ENCODE assay signal across 9 cellular contexts in the genomic region with DNA sequence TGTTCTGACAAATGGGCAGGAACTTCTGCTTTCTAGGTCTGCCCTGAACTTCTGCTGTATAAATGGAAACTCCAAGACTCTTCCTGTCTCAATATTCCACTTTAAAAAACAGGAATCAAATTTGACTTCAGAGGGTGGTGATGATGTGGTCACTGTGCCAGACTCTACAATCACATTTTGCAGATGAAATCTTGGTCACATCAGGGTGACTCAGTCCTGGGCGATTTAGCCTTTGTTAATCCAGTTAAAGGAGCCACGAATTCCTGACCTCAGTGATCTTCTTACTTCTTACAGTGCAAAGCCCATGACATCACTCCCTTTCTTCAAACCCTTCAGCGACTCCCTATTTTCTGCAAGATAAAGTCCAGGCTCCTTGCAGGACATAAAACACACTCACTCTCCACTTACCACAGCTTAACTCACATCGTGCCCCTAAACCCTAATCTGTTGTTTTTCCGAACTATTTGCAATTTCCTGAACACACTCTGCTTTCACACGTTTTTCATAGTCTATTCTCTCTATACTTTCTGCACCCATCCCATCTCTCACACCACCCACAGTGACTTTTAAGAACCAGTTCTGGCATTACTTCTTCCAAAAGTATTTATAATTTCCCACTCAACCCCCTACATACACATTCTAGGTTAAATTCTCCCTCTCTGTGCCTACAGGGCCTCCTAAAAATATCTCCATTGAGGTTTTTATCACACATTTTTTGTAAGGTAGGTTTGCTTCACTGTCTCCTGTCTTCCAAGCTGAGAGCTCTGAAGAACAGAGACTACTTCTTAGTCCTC. TPM values are rescaled to one million over a fixed set of nuclear protein-coding genes. Genes with fewer than 3 reads are reported as not detected.
DNase-seq lines count a peak whose midpoint lies in the region; ATAC-seq, FAIRE-seq and TF ChIP-seq lines count a peak whose summit lies in the region.
"Had no signal": no experiment of that assay in that cellular context is flagged by ENCODE, and none has a peak within 500 bp of the region (broad histone marks: within the 10 kb centered on the region; RNA-seq: fewer than 3 reads in every experiment).

No MANE protein-coding gene starts in this region.

- no peaks in the 10 kb centered on the region for H3K9me3 ChIP-seq in PC-9 (ENCODE audit: insufficient read depth, low read depth)
- no peaks in the 10 kb centered on the region for H3K9me3 ChIP-seq in endothelial cell of umbilical vein (replicated peaks; ENCODE audit: control insufficient read depth, insufficient read depth, low read length)
- H3K9me3 ChIP-seq in muscle layer of duodenum (ENCODE audit: control insufficient read depth in 1 of 2, low read length in 2 of 2): no peaks in the 10 kb centered on the region
- H3K9me3 ChIP-seq in small intestine (ENCODE audit: control insufficient read depth, low read depth): no peaks in the 10 kb centered on the region

- DNase-seq in AG08396 (ENCODE audit: low spot score): peak; percentile 58
- DNase-seq in PC-9: peak; percentile 60 to 66
- peak; percentile 99 for DNase-seq in endothelial cell of umbilical vein (ENCODE audit: low read depth, low spot score)
- no peak for DNase-seq in C1 segment of cervical spinal cord (lab: John Stamatoyannopoulos, UW)
- DNase-seq in small intestine: no peak
- no peak for DNase-seq in immature natural killer cell

- intact Hi-C loops in PC-9 (cut with micrococcal nuclease; ENCODE audit: unreplicated experiment) (loop anchor here (1.0 kb wide), 1 partner anchor 67 kb away; no protein-coding TSS in a partner anchor), endothelial cell of umbilical vein (cut with micrococcal nuclease) (loop anchor here (1.0 kb wide), 5 partner anchors 9 to 154 kb away; no protein-coding TSS in a partner anchor)

- 44 to 65% (median 58%) methylated on average over 6 of the region's 6 CpGs for WGBS in small intestine, 3 donors

- no TSS peak for BruUV-seq in PC-9 (replicated peaks; lab: Mats Ljungman, UMichigan)
- TSS peak; percentile 73 for BruUV-seq in endothelial cell of umbilical vein (replicated peaks; lab: Mats Ljungman, UMichigan)

- TF ChIP-seq CTCF in PC-9 (conservative IDR thresholded peaks at IDR 0.05) (no peak), endothelial cell of umbilical vein (IDR thresholded peaks at IDR 0.05; ENCODE audit: extremely low read depth in 1 of 2, insufficient read depth in 1 of 2, low read depth in 1 of 2, low read length in 2 of 2) (no peak)

- no peaks in the 10 kb centered on the region for H3K4me1 Mint-ChIP-seq in immature natural killer cell

- peaks cover 0 to 13% (median 6%) of the 10 kb centered on the region in 6 donors for H3K9me3 Mint-ChIP-seq in immature natural killer cell

- no peak for ATAC-seq in activated CD4-positive, CD25-positive, alpha-beta regulatory T cell treated with anti-CD3 and anti-CD28 coated beads, Interleukin-2, amount 50 U/mL, for 24 hours

- H3K4me3 ChIP-seq in PC-9: no peak overlapping the region
- peak overlapping the region in 1 of 3 experiments; percentile 16 for H3K4me3 ChIP-seq in endothelial cell of umbilical vein (replicated peaks in 1 of 3; ENCODE audit: insufficient read depth in 1 of 3, low read depth in 1 of 3, low read length in 3 of 3)
- no peak overlapping the region for H3K4me3 ChIP-seq in muscle layer of duodenum (ENCODE audit: low read depth in 1 of 2, low read length in 2 of 2)
- no peak overlapping the region for H3K4me3 ChIP-seq in small intestine (ENCODE audit: low read depth in 1 of 2, low read length in 2 of 2)
- H3K4me3 ChIP-seq: SK-N-MC had no signal

- peak overlapping the region; percentile 72 for H3K9ac ChIP-seq in endothelial cell of umbilical vein (replicated peaks; ENCODE audit: extremely low read depth, insufficient read depth, low read length)

- H3K79me2 ChIP-seq in PC-9 (ENCODE audit: low read depth) (no peaks in the 10 kb centered on the region), endothelial cell of umbilical vein (ENCODE audit: control insufficient read depth, insufficient read depth, low read length) (peaks cover 84% of the 10 kb centered on the region)

- no peaks in the 10 kb centered on the region for H3K36me3 Mint-ChIP-seq in immature natural killer cell

- no peaks in the 10 kb centered on the region for H3F3A ChIP-seq in PC-9 (ENCODE audit: insufficient read depth, low read depth)

- POLR2A ChIA-PET in PC-9 (lab: Charles Lee; ENCODE audit: unreplicated experiment): no interaction called here
- POLR2A ChIA-PET in endothelial cell of umbilical vein (lab: Charles Lee): interaction anchor here (1.5 kb wide), 1 partner anchor 9 kb away, joined by 3 read pairs; no protein-coding TSS in a partner anchor

- no peaks in the 10 kb centered on the region for H3K9me2 ChIP-seq in PC-9 (ENCODE audit: insufficient read depth)

- H4K20me1 ChIP-seq in PC-9 (ENCODE audit: insufficient read depth): no peaks in the 10 kb centered on the region
- H4K20me1 ChIP-seq in endothelial cell of umbilical vein (replicated peaks; ENCODE audit: control insufficient read depth, extremely low read depth, insufficient read depth, low read length): no peaks in the 10 kb centered on the region

- FAIRE-seq in endothelial cell of umbilical vein (lab: Jason Lieb, UNC): peak; percentile 93
- no peak for FAIRE-seq in small intestine (lab: Jason Lieb, UNC)

- H3K27me3 ChIP-seq in PC-9 (ENCODE audit: insufficient read depth, low read depth): no peaks in the 10 kb centered on the region
- H3K27me3 ChIP-seq in endothelial cell of umbilical vein (ENCODE audit: control insufficient read depth in 2 of 2, insufficient read depth in 2 of 2, low read length in 2 of 2): no peaks in the 10 kb centered on the region
- no peaks in the 10 kb centered on the region for H3K27me3 ChIP-seq in muscle layer of duodenum (ENCODE audit: low read depth, low read length)
- no peaks in the 10 kb centered on the region for H3K27me3 ChIP-seq in small intestine (ENCODE audit: control insufficient read depth in 2 of 2, insufficient read depth in 2 of 2, low read length in 2 of 2)

- peaks cover 8% of the 10 kb centered on the region for H3K4me1 ChIP-seq in PC-9 (replicated peaks; ENCODE audit: insufficient read depth)
- peaks cover 94% of the 10 kb centered on the region for H3K4me1 ChIP-seq in endothelial cell of umbilical vein (ENCODE audit: control insufficient read depth, extremely low read depth, insufficient read depth, low read length)
- peaks cover 5 to 16% of the 10 kb centered on the region in 2 donors for H3K4me1 ChIP-seq in muscle layer of duodenum (ENCODE audit: control insufficient read depth in 1 of 2, insufficient read depth in 2 of 2, low read length in 2 of 2)
- H3K4me1 ChIP-seq in small intestine (ENCODE audit: control insufficient read depth in 2 of 2, insufficient read depth in 1 of 2, low read depth in 1 of 2, low read length in 1 of 2): no peaks in the 10 kb centered on the region

- CTCF ChIA-PET in PC-9 (lab: Charles Lee) (interaction anchor here (0.6 kb wide), 1 partner anchor 167 kb away, joined by 3 read pairs; no protein-coding TSS in a partner anchor), endothelial cell of umbilical vein (lab: Charles Lee) (interaction anchor here (1.2 to 4.8 kb wide), 3 partner anchors 10 to 178 kb away, joined by 3 to 28 read pairs (median 4); no protein-coding TSS in a partner anchor)

- H3K27me3 Mint-ChIP-seq in immature natural killer cell (ENCODE audit: low read depth in 3 of 3): no peaks in the 10 kb centered on the region

- no peaks in the 10 kb centered on the region for H3K9me1 ChIP-seq in endothelial cell of umbilical vein (replicated peaks; ENCODE audit: control insufficient read depth, extremely low read depth, insufficient read depth, low read length)

- H2AFZ ChIP-seq in PC-9 (peak overlapping the region; percentile 56; the same call in 1 of the 2 replicates), endothelial cell of umbilical vein (ENCODE audit: low read depth, low read length) (no peak overlapping the region)

- peak overlapping the region; percentile 34 for H3K4me2 ChIP-seq in PC-9
- peak overlapping the region; percentile 67 for H3K4me2 ChIP-seq in endothelial cell of umbilical vein (ENCODE audit: insufficient read depth, low read length)

- H3K27ac Mint-ChIP-seq in immature natural killer cell: no peak overlapping the region

- H3K27ac ChIP-seq in PC-9: peak overlapping the region; percentile 66
- H3K27ac ChIP-seq in endothelial cell of umbilical vein (ENCODE audit: insufficient read depth, low read depth, low read length): peak overlapping the region; percentile 77
- peak overlapping the region; percentile 21 for H3K27ac ChIP-seq in muscle layer of duodenum (ENCODE audit: low read length)
- peak overlapping the region in 1 of 2 donors; percentile 11 for H3K27ac ChIP-seq in small intestine (ENCODE audit: low read depth in 1 of 2, low read length in 1 of 2)
- H3K27ac ChIP-seq: SK-N-MC had no signal

- H3K4me3 Mint-ChIP-seq in immature natural killer cell: no peak overlapping the region

- H3K36me3 ChIP-seq in PC-9 (ENCODE audit: low read depth): no peaks in the 10 kb centered on the region
- H3K36me3 ChIP-seq in endothelial cell of umbilical vein (ENCODE audit: control insufficient read depth in 2 of 2, extremely low read depth in 1 of 2, insufficient read depth in 2 of 2, low read length in 2 of 2): peaks cover 0 to 2% of the 10 kb centered on the region in 2 experiments
- H3K36me3 ChIP-seq in muscle layer of duodenum (ENCODE audit: control insufficient read depth in 1 of 2, insufficient read depth in 2 of 2, low read length in 2 of 2): no peaks in the 10 kb centered on the region
- peaks cover 0 to 3% of the 10 kb centered on the region in 2 donors for H3K36me3 ChIP-seq in small intestine (ENCODE audit: control insufficient read depth in 2 of 2, insufficient read depth in 2 of 2, low read length in 2 of 2)

- dilution Hi-C loops in endothelial cell of umbilical vein (cut with MboI; ENCODE audit: extremely low pct_ligation_motif_present, low sequenced_read_pairs): loop anchor here (25.0 kb wide), 1 partner anchor 149 kb away; no protein-coding TSS in a partner anchor

- peak; percentile 49 for TF ChIP-seq POLR2A in endothelial cell of umbilical vein (IDR thresholded peaks at IDR 0.05; ENCODE audit: low read depth, low read length)

RNA-seq across cellular contexts. Expression of a gene that starts 11.1 kb away (rescaled TPM):
- total RNA-seq in PC-9 (2021) (2.8 and 4.1 TPM in 2 replicates), endothelial cell of umbilical vein (235 and 238 TPM in 2 replicates)
- polyA plus RNA-seq in endothelial cell of umbilical vein (141 and 160 TPM in 2 replicates), small intestine (10 to 100 TPM in 1 of 3 donors, 1 to 10 TPM in 2; 1.8 to 10.7 (median 4.3) TPM), immature natural killer cell (under 1 TPM in 2 of 3 donors, not detected in 1; 0.36 to 0.54 TPM)
- 95.6 and 113 TPM in 2 replicates for polyA plus RNA-seq in endothelial cell of umbilical vein (2011; cell fraction: cytosol; rRNA removed)
- 127 and 148 TPM in 2 replicates for polyA plus RNA-seq in endothelial cell of umbilical vein (2011; cell fraction: nucleus; rRNA removed)
- 142 and 143 TPM in 2 replicates for polyA plus RNA-seq in endothelial cell of umbilical vein (2012)
- polyA minus RNA-seq in endothelial cell of umbilical vein: 352 and 369 TPM in 2 replicates
- polyA minus RNA-seq in endothelial cell of umbilical vein (2011; cell fraction: cytosol; rRNA and poly(A)+ RNA removed): not detected
- 427 and 439 TPM in 2 replicates for polyA minus RNA-seq in endothelial cell of umbilical vein (2011; cell fraction: nucleus; rRNA and poly(A)+ RNA removed)

RNA-seq across cellular contexts. Expression of a gene that starts 48.5 kb away (rescaled TPM):
- total RNA-seq in PC-9 (2021): 9.2 and 13.4 TPM in 2 replicates
- 23.0 and 23.9 TPM in 2 replicates for total RNA-seq in endothelial cell of umbilical vein
- 10.5 and 10.6 TPM in 2 replicates for polyA plus RNA-seq in endothelial cell of umbilical vein
- polyA plus RNA-seq in endothelial cell of umbilical vein (2011; cell fraction: cytosol; rRNA removed): 2.3 and 3.1 TPM in 2 replicates
- 78.6 and 80.6 TPM in 2 replicates for polyA plus RNA-seq in endothelial cell of umbilical vein (2011; cell fraction: nucleus; rRNA removed)
- 5.2 and 5.6 TPM in 2 replicates for polyA plus RNA-seq in endothelial cell of umbilical vein (2012)
- 70.2 and 95.2 TPM in 2 replicates for polyA minus RNA-seq in endothelial cell of umbilical vein
- polyA minus RNA-seq in endothelial cell of umbilical vein (2011; cell fraction: cytosol; rRNA and poly(A)+ RNA removed): 2.2 TPM
- polyA minus RNA-seq in endothelial cell of umbilical vein (2011; cell fraction: nucleus; rRNA and poly(A)+ RNA removed): 156 and 223 TPM in 2 replicates
- 10 to 100 TPM; 10.1 to 15.0 (median 12.2) TPM for polyA plus RNA-seq in small intestine
- polyA plus RNA-seq in immature natural killer cell: under 1 TPM in 2 of 3 donors, not detected in 1; 0.36 TPM

Comparison
In these comparisons a context has a peak if more than half of its experiments do, and no peak if none do; other contexts are left out.
1. DNase-seq: peak in AG08396 (single experiment), PC-9 (2 of 2) and endothelial cell of umbilical vein (single experiment); none in C1 segment of cervical spinal cord (0 of 14), small intestine (single experiment) and immature natural killer cell (0 of 3).
2. RNA of a gene that starts 11.1 kb away (polyA plus RNA-seq): 95.6 to 160 TPM in endothelial cell of umbilical vein; 1.8 to 10.7 TPM in small intestine and 0.36 to 0.54 TPM in immature natural killer cell; every median in the first group is over 4 times any median in the second.